14 cellular contexts compared by ENCODE assay signal in the genomic region with DNA sequence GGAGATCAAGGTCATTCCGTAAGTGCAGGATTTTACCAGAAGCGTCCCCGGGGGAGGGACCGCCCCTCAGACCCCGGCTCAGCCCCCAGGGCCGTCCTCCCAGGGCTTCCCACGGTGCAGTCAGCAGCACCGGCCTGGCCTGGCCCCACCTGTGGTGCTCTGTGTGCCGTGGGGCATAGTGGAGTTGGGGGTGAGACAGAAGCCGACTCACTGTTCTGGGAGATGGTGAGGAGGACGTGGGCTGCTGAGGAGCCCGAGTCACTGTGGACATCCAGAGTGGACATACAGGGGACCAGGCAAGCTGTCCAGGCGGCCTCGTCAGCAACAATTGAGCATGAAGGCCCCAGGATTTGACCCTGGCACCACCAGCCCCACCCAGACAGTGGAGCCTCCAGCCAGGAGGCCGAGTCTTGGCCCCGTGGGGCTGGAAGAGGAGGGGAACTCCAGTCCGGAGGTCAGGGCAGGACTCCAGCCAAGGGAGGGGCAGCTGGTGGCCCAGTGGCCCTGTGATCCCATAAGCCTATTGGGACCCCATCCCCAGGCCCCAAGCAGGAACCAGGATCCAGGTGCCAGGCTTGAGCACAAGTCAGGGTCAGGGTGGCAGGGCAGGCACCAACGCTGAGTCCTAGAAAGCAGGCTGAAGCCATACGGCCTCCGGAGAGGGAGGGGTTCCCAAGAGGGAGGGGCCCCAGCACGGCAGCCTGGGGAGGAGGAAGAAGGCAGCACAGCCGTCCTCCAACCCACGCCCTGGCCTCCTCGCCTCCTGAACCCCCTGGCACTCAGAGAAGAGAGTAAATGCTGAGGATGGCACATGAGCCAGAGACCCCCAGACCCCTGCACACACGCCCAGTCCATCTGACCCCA. TPM values are rescaled to one million over a fixed set of nuclear protein-coding genes. Genes with fewer than 3 reads are reported as not detected.
A peak's percentile ranks its signal among the peaks of the same experiment; 100 is the strongest.
DNase-seq lines count a peak whose midpoint lies in the region; ATAC-seq, FAIRE-seq and TF ChIP-seq lines count a peak whose summit lies in the region.
"Had no signal": no experiment of that assay in that cellular context is flagged by ENCODE, and none has a peak within 500 bp of the region (broad histone marks: within the 10 kb centered on the region; RNA-seq: fewer than 3 reads in every experiment).

No MANE protein-coding gene starts in this region.

- peaks cover 18% of the 10 kb centered on the region for H3K9me3 ChIP-seq in IMR-90 (ENCODE audit: control insufficient read depth, insufficient read depth, low read length)
- no peaks in the 10 kb centered on the region for H3K9me3 ChIP-seq in lower lobe of right lung
- no peaks in the 10 kb centered on the region for H3K9me3 ChIP-seq in testis
- H3K9me3 ChIP-seq: BE2C had no signal

- TF ChIP-seq CTCF in IMR-90 (conservative IDR thresholded peaks at IDR 0.05; ENCODE audit: low read depth, low read length) (no peak), chondrocyte (IDR thresholded peaks at IDR 0.05) (no peak), lower lobe of right lung (IDR thresholded peaks at IDR 0.05) (no peak), D721Med (IDR thresholded peaks at IDR 0.05; ENCODE audit: insufficient read depth, missing control alignments) (no peak), testis (IDR thresholded peaks at IDR 0.05) (no peak)

- no peaks in the 10 kb centered on the region for H3K9me3 Mint-ChIP-seq in chondrocyte (ENCODE audit: low read depth)
- H3K9me3 Mint-ChIP-seq: GM23338 had no signal

- H4K20me1 ChIP-seq in IMR-90 (ENCODE audit: insufficient read depth, low read length), result no peaks in the 10 kb centered on the region

- no peak overlapping the region for H3K4me3 Mint-ChIP-seq in chondrocyte (ENCODE audit: unreplicated experiment)
- H3K4me3 Mint-ChIP-seq: CD4-positive, alpha-beta memory T cell; GM23338 had no signal

- no peak overlapping the region for H2BK5ac ChIP-seq in IMR-90 (ENCODE audit: low read depth, low read length, poor library complexity, severe bottlenecking)

- H3K27ac Mint-ChIP-seq in chondrocyte (ENCODE audit: unreplicated experiment), result no peak overlapping the region
- H3K27ac Mint-ChIP-seq: GM23338 had no signal

- FAIRE-seq in D721Med (lab: Jason Lieb, UNC), result no peak

- H3K27ac ChIP-seq in IMR-90 (ENCODE audit: insufficient read depth, low read length) (no peak overlapping the region), lower lobe of right lung (no peak overlapping the region), testis (no peak overlapping the region)

- H3K18ac ChIP-seq in IMR-90 (ENCODE audit: low read depth, low read length), result no peak overlapping the region

- no peak overlapping the region for H3K56ac ChIP-seq in IMR-90 (ENCODE audit: extremely low read depth, insufficient read depth, low read length)

- no peak for TF ChIP-seq POLR2A in IMR-90 (IDR thresholded peaks at IDR 0.05; ENCODE audit: low read depth, low read length)
- no peak for TF ChIP-seq POLR2A in testis (IDR thresholded peaks at IDR 0.05)

- H4K5ac ChIP-seq in IMR-90 (ENCODE audit: low read depth, low read length), result no peak overlapping the region

- H3K36me3 ChIP-seq in IMR-90 (ENCODE audit: control insufficient read depth, insufficient read depth, low read length) (no peaks in the 10 kb centered on the region), lower lobe of right lung (no peaks in the 10 kb centered on the region), testis (ENCODE audit: low read depth, missing control alignments) (no peaks in the 10 kb centered on the region)
- H3K36me3 ChIP-seq: BE2C had no signal

- no TSS peak for BruUV-seq in IMR-90 (replicated peaks; lab: Mats Ljungman, UMichigan)

- no peaks in the 10 kb centered on the region for H3K4me1 Mint-ChIP-seq in chondrocyte (ENCODE audit: low read depth)
- H3K4me1 Mint-ChIP-seq: CD4-positive, alpha-beta memory T cell; GM23338 had no signal

- no peak overlapping the region for H3K9ac ChIP-seq in IMR-90 (ENCODE audit: low read depth, low read length)

- ATAC-seq in IMR-90 (ENCODE audit: low read depth) (no peak), lower lobe of right lung (no peak)
- ATAC-seq: GM23338 had no signal

- H3K4me1 ChIP-seq in IMR-90 (ENCODE audit: control insufficient read depth, insufficient read depth, low read length) (no peaks in the 10 kb centered on the region), lower lobe of right lung (no peaks in the 10 kb centered on the region), testis (no peaks in the 10 kb centered on the region)
- H3K4me1 ChIP-seq: BE2C had no signal

- WGBS in IMR-90 (ENCODE audit: extremely low coverage in 2 of 2, insufficient read length in 1 of 2), 2 experiments, result 26% methylated on average over 3 of the region's 25 CpGs; no CpG with 5 or more reads in 1 of the 2 experiments
- WGBS in testis, 2 donors, result 31 to 46% methylated on average over 13 to 25 of the region's 25 CpGs

- H3K9me1 ChIP-seq in IMR-90 (ENCODE audit: insufficient read depth, low read length), result no peaks in the 10 kb centered on the region

- H3K4me3 ChIP-seq in IMR-90 (ENCODE audit: insufficient read depth, low read depth, low read length) (no peak overlapping the region), lower lobe of right lung (no peak overlapping the region), testis (no peak overlapping the region)
- H3K4me3 ChIP-seq: GM23338 had no signal

- H3K79me1 ChIP-seq in IMR-90 (ENCODE audit: low read depth in 1 of 2, low read length in 2 of 2), result no peaks in the 10 kb centered on the region

- H3K4me2 ChIP-seq in IMR-90 (ENCODE audit: low read depth, low read length), result no peak overlapping the region
- H3K4me2 ChIP-seq: GM23338 had no signal

- H3K27me3 Mint-ChIP-seq in chondrocyte (ENCODE audit: low read depth), result peaks cover 2% of the 10 kb centered on the region

- H3K4ac ChIP-seq in IMR-90 (ENCODE audit: low read depth, low read length), result no peak overlapping the region

- no peak overlapping the region for H3K14ac ChIP-seq in IMR-90 (replicated peaks; ENCODE audit: low read depth, low read length)

- H2BK20ac ChIP-seq in IMR-90 (ENCODE audit: low read depth, low read length), result no peak overlapping the region

- H2BK120ac ChIP-seq in IMR-90 (ENCODE audit: low read depth, low read length), result no peak overlapping the region

- CTCF ChIA-PET in IMR-90 (lab: Yijun Ruan, JAX), result no interaction called here

- H2AFZ ChIP-seq in IMR-90 (replicated peaks; ENCODE audit: low read length, poor library complexity), result peak overlapping the region; percentile 21
- H2AFZ ChIP-seq: GM23338 had no signal

- no peaks in the 10 kb centered on the region for H3K36me3 Mint-ChIP-seq in chondrocyte (ENCODE audit: low read depth)

- TF ChIP-seq RAD21 in IMR-90 (IDR thresholded peaks at IDR 0.05; ENCODE audit: low read length), result no peak

- H2AK5ac ChIP-seq in IMR-90 (ENCODE audit: low read depth, low read length), result no peak overlapping the region

- in situ Hi-C loops in IMR-90 (cut with MboI; ENCODE audit: low sequenced_read_pairs), result no loop called here

- no peak overlapping the region for H4K8ac ChIP-seq in IMR-90 (ENCODE audit: low read depth in 2 of 2, low read length in 2 of 2)

- H2BK15ac ChIP-seq in IMR-90 (ENCODE audit: low read depth, low read length), result no peak overlapping the region

- H3K27me3 ChIP-seq in IMR-90 (ENCODE audit: control insufficient read depth, insufficient read depth, low read length) (peaks cover 11% of the 10 kb centered on the region; the same call in 1 of the 2 replicates), lower lobe of right lung (ENCODE audit: low read depth) (peaks cover 16% of the 10 kb centered on the region), testis (no peaks in the 10 kb centered on the region)

- DNase-seq in IMR-90 (no peak), chondrocyte (ENCODE audit: low spot score) (peak; percentile 63), lower lobe of right lung (peak; percentile 41), posterior cingulate gyrus (peak in 8 of 10 donors; percentile 30 to 93 (median 60)), D721Med (ENCODE audit: insufficient read length, low spot score) (no peak), testis (no peak), D341Med (ENCODE audit: low spot score) (no peak)
- DNase-seq: BE2C; CD4-positive, alpha-beta memory T cell; NCI-H187 treated with DMSO at 0.1 percent for 48 hours; NCI-H2171; NCI-H774 had no signal

- dilution Hi-C loops in IMR-90 (cut with HindIII; ENCODE audit: low sequenced_read_pairs, unreplicated experiment), result no loop called here

- intact Hi-C loops in IMR-90 (cut with micrococcal nuclease) (no loop called here), lower lobe of right lung (cut with DNase I) (no loop called here), posterior cingulate gyrus (cut with DNase I) (no loop called here), testis (cut with DNase I; ENCODE audit: low total_unique reads) (no loop called here)

- H4K91ac ChIP-seq in IMR-90 (ENCODE audit: insufficient read depth, low read depth, low read length), result no peak overlapping the region

- no peak overlapping the region for H3K23ac ChIP-seq in IMR-90 (ENCODE audit: low read depth, low read length)

- no peak overlapping the region for H2AK9ac ChIP-seq in IMR-90 (replicated peaks; ENCODE audit: low read depth, low read length, poor library complexity)

- POLR2A ChIA-PET in IMR-90 (lab: Charles Lee; ENCODE audit: unreplicated experiment), result no interaction called here

RNA-seq across cellular contexts. Expression of gene ATP5ME, which starts 19.0 kb away (rescaled TPM):
- total RNA-seq in IMR-90 (2012; rRNA removed), result 39.3 and 62.2 TPM in 2 replicates
- 603 and 663 TPM in 2 replicates for polyA plus RNA-seq in IMR-90 (2012; rRNA removed)
- 498 and 689 TPM in 2 replicates for polyA plus RNA-seq in IMR-90 (2012; cell fraction: cytosol; rRNA removed)
- polyA plus RNA-seq in IMR-90 (2012; cell fraction: nucleus; rRNA removed; ENCODE audit: low replicate concordance), result 88.5 and 91.8 TPM in 2 replicates
- 240 to 279 TPM (median 256 TPM) in 3 replicates for total RNA-seq in chondrocyte
- 173 TPM for total RNA-seq in lower lobe of right lung
- 100 to 1,000 TPM; 123 to 139 TPM for total RNA-seq in testis
- polyA plus RNA-seq in testis (ENCODE audit: insufficient read depth, low read depth, low replicate concordance), result 299 TPM

RNA-seq across cellular contexts. Expression of gene MYL5, which starts 19.2 kb away (rescaled TPM):
- 5.0 and 9.1 TPM in 2 replicates for total RNA-seq in IMR-90 (2012; rRNA removed)
- polyA plus RNA-seq in IMR-90 (2012; rRNA removed), result 16.0 and 17.8 TPM in 2 replicates
- 10.5 and 14.2 TPM in 2 replicates for polyA plus RNA-seq in IMR-90 (2012; cell fraction: cytosol; rRNA removed)
- 68.7 and 78.0 TPM in 2 replicates for polyA plus RNA-seq in IMR-90 (2012; cell fraction: nucleus; rRNA removed; ENCODE audit: low replicate concordance)
- total RNA-seq in chondrocyte, result 22.8 to 26.5 TPM (median 25.6 TPM) in 3 replicates
- 9.7 TPM for total RNA-seq in lower lobe of right lung
- total RNA-seq in testis, result 10 to 100 TPM; 34.2 to 45.0 TPM
- polyA plus RNA-seq in testis (ENCODE audit: insufficient read depth, low read depth, low replicate concordance), result 33.9 TPM

RNA-seq across cellular contexts. Expression of gene PDE6B, which starts 29.7 kb away (rescaled TPM):
- total RNA-seq in IMR-90 (2012; rRNA removed), result under 0.01 TPM in 1 of 2 replicates, not detected in the other
- not detected in 2 replicates for polyA plus RNA-seq in IMR-90 (2012; rRNA removed)
- polyA plus RNA-seq in IMR-90 (2012; cell fraction: cytosol; rRNA removed), result 0.10 TPM in 1 of 2 replicates, not detected in the other
- 0.02 and 0.13 TPM in 2 replicates for polyA plus RNA-seq in IMR-90 (2012; cell fraction: nucleus; rRNA removed; ENCODE audit: low replicate concordance)
- 0.46 to 2.3 TPM (median 2.3 TPM) in 3 replicates for total RNA-seq in chondrocyte
- 5.5 TPM for total RNA-seq in lower lobe of right lung
- total RNA-seq in testis, result 10 to 100 TPM in 1 of 2 donors, 1 to 10 TPM in 1; 5.9 to 11.4 TPM
- polyA plus RNA-seq in testis (ENCODE audit: insufficient read depth, low read depth, low replicate concordance), result 5.9 TPM
- total RNA-seq: NCI-H460 had no signal

RNA-seq across cellular contexts. Expression of gene SLC49A3, which starts 33.8 kb away (rescaled TPM):
- total RNA-seq in IMR-90 (2012; rRNA removed) (under 0.01 TPM in 2 replicates), chondrocyte (0.85 to 1.3 TPM (median 0.89 TPM) in 3 replicates), lower lobe of right lung (31.5 TPM), testis (10 to 100 TPM in 1 of 2 donors, 1 to 10 TPM in 1; 7.3 to 10.1 TPM)
- polyA plus RNA-seq in IMR-90 (2012; rRNA removed) (0.32 and 0.36 TPM in 2 replicates), testis (ENCODE audit: insufficient read depth, low read depth, low replicate concordance) (23.5 TPM)
- polyA plus RNA-seq in IMR-90 (2012; cell fraction: cytosol; rRNA removed), result 0.09 and 0.27 TPM in 2 replicates
- polyA plus RNA-seq in IMR-90 (2012; cell fraction: nucleus; rRNA removed; ENCODE audit: low replicate concordance), result 0.54 and 1.4 TPM in 2 replicates
- total RNA-seq: NCI-H460 had no signal
- polyA plus RNA-seq: CD4-positive, alpha-beta memory T cell had no signal

RNA-seq across cellular contexts. Expression of gene PCGF3, which starts 50.5 kb away (rescaled TPM):
- 40.0 and 45.0 TPM in 2 replicates for total RNA-seq in IMR-90 (2012; rRNA removed)
- polyA plus RNA-seq in IMR-90 (2012; rRNA removed), result 55.3 and 59.4 TPM in 2 replicates
- polyA plus RNA-seq in IMR-90 (2012; cell fraction: cytosol; rRNA removed), result 33.1 and 59.8 TPM in 2 replicates
- polyA plus RNA-seq in IMR-90 (2012; cell fraction: nucleus; rRNA removed; ENCODE audit: low replicate concordance), result 190 and 236 TPM in 2 replicates
- total RNA-seq in chondrocyte, result 54.1 to 60.8 TPM (median 55.4 TPM) in 3 replicates
- 44.8 TPM for total RNA-seq in lower lobe of right lung
- 10 to 100 TPM; 84.2 to 84.8 TPM for total RNA-seq in testis
- polyA plus RNA-seq in testis (ENCODE audit: insufficient read depth, low read depth, low replicate concordance), result 37.3 TPM

Comparison
In these comparisons a context has a peak if more than half of its experiments do, and no peak if none do; other contexts are left out.
1. DNase-seq: peak in chondrocyte (single experiment), lower lobe of right lung (single experiment) and posterior cingulate gyrus (8 of 10); none in IMR-90 (single experiment), D721Med (single experiment), testis (single experiment) and D341Med (single experiment).